ENCODE assay signal across 1 cellular context in genomic region chr17:35314415-35315216, GRCh38.
TF ChIP-seq lines count a peak whose summit lies in the region.

No MANE protein-coding gene starts in this region.

TF ChIP-seq in H1, 55 proteins besides CTCF, POLR2A, EP300 and RAD21:
- TF ChIP-seq SRF (IDR thresholded peaks at IDR 0.05; ENCODE audit: low read depth, low read length), result no peak
- no peak for TF ChIP-seq TEAD4 (IDR thresholded peaks at IDR 0.05; ENCODE audit: low read depth, low read length)
- no peak for TF ChIP-seq EZH2 (IDR thresholded peaks at IDR 0.05; ENCODE audit: low read depth, low read length, severe bottlenecking)
- no peak for TF ChIP-seq ATF2 (IDR thresholded peaks at IDR 0.05; ENCODE audit: low read length)
- no peak for TF ChIP-seq SP1 (IDR thresholded peaks at IDR 0.05; ENCODE audit: low read depth, low read length)
- no peak for TF ChIP-seq SIN3A (conservative IDR thresholded peaks at IDR 0.05 in 1 of 2, IDR thresholded peaks at IDR 0.05 in 1 of 2; ENCODE audit: low read depth in 1 of 2, low read length in 2 of 2)
- no peak for TF ChIP-seq BRCA1 (IDR thresholded peaks at IDR 0.05; ENCODE audit: low read depth, low read length)
- no peak for TF ChIP-seq RBBP5 (IDR thresholded peaks at IDR 0.05; ENCODE audit: borderline replicate concordance, low read depth, low read length)
- no peak for TF ChIP-seq EGR1 (IDR thresholded peaks at IDR 0.05; ENCODE audit: borderline replicate concordance, low read depth, low read length)
- TF ChIP-seq RFX5 (IDR thresholded peaks at IDR 0.05; ENCODE audit: borderline replicate concordance, low read depth, low read length), result no peak
- TF ChIP-seq SP4 (IDR thresholded peaks at IDR 0.05; ENCODE audit: low read length), result no peak
